Comparison of ENCODE assay signal across 1 cellular context in the genomic region with DNA sequence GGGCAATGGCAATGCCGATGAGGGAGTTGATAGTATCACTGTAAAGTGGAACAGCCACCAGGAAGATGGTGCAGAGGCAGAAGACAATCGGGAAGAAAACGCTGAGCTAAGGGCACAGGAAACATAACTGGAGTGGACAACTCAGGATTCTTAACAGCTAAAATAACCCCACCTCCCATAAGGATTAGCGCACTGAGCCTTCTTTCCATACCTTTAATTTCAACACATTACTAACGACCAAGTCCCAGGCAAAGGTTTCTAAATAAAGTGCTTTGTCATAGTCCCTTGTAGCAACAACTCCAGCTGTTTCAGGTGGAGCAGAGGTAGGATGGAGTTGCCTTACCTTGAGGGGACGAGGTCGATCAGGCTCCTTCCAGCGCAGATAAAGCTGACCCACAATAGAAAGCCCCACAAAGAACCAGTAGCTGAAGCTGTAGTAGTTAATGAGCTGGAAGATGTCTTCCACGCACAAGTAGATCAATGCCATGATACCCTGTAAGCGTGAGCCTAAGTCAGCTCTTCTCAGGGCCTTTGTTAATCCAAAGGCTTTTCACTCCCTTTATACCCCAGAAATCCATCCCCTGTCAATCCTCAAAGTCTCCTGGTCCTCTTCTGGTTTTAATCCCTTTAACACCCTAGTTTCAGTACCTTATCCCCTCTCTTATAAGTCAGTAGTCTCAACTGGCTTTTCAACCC.
A peak's percentile ranks its signal among the peaks of the same experiment; 100 is the strongest.
TF ChIP-seq lines count a peak whose summit lies in the region.

No MANE protein-coding gene starts in this region.

TF ChIP-seq in K562, 482 proteins besides CTCF, POLR2A, EP300 and RAD21 (continued from another document):
- TF ChIP-seq, protein P1, sequence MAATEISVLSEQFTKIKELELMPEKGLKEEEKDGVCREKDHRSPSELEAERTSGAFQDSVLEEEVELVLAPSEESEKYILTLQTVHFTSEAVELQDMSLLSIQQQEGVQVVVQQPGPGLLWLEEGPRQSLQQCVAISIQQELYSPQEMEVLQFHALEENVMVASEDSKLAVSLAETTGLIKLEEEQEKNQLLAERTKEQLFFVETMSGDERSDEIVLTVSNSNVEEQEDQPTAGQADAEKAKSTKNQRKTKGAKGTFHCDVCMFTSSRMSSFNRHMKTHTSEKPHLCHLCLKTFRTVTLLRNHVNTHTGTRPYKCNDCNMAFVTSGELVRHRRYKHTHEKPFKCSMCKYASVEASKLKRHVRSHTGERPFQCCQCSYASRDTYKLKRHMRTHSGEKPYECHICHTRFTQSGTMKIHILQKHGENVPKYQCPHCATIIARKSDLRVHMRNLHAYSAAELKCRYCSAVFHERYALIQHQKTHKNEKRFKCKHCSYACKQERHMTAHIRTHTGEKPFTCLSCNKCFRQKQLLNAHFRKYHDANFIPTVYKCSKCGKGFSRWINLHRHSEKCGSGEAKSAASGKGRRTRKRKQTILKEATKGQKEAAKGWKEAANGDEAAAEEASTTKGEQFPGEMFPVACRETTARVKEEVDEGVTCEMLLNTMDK (IDR thresholded peaks at IDR 0.05; ENCODE audit: borderline replicate concordance, insufficient read depth, low read depth, low read length, poor library complexity, severe bottlenecking): no peak
- no peak for TF ChIP-seq GTF2F1 (IDR thresholded peaks at IDR 0.05; ENCODE audit: low read depth, low read length)
- TF ChIP-seq LCOR (CRISPR knock-in tag; IDR thresholded peaks at IDR 0.05): no peak
- no peak for TF ChIP-seq HDGF (IDR thresholded peaks at IDR 0.05)
- no peak for TF ChIP-seq ZFP36 (IDR thresholded peaks at IDR 0.05; ENCODE audit: low read depth, low read length, partially characterized antibody)
- TF ChIP-seq ZNF316 (IDR thresholded peaks at IDR 0.05): peak; percentile 36
- TF ChIP-seq POLR2AphosphoS5 (IDR thresholded peaks at IDR 0.05; ENCODE audit: control insufficient read depth, insufficient read depth, low read depth, low read length): peak; percentile 29; the same call in 1 of the 2 replicates
- no peak for TF ChIP-seq CBX2 (IDR thresholded peaks at IDR 0.05; ENCODE audit: insufficient read depth, low read length, poor library complexity, severe bottlenecking)
- TF ChIP-seq ZNF384 (IDR thresholded peaks at IDR 0.05; ENCODE audit: low read depth, low read length): no peak
- no peak for TF ChIP-seq SRSF9 (IDR thresholded peaks at IDR 0.05; ENCODE audit: borderline replicate concordance, low read depth, low read length)
- peak; percentile 24; the same call in 1 of the 2 replicates for TF ChIP-seq SUPT5H (IDR thresholded peaks at IDR 0.05)
- TF ChIP-seq, protein P2, sequence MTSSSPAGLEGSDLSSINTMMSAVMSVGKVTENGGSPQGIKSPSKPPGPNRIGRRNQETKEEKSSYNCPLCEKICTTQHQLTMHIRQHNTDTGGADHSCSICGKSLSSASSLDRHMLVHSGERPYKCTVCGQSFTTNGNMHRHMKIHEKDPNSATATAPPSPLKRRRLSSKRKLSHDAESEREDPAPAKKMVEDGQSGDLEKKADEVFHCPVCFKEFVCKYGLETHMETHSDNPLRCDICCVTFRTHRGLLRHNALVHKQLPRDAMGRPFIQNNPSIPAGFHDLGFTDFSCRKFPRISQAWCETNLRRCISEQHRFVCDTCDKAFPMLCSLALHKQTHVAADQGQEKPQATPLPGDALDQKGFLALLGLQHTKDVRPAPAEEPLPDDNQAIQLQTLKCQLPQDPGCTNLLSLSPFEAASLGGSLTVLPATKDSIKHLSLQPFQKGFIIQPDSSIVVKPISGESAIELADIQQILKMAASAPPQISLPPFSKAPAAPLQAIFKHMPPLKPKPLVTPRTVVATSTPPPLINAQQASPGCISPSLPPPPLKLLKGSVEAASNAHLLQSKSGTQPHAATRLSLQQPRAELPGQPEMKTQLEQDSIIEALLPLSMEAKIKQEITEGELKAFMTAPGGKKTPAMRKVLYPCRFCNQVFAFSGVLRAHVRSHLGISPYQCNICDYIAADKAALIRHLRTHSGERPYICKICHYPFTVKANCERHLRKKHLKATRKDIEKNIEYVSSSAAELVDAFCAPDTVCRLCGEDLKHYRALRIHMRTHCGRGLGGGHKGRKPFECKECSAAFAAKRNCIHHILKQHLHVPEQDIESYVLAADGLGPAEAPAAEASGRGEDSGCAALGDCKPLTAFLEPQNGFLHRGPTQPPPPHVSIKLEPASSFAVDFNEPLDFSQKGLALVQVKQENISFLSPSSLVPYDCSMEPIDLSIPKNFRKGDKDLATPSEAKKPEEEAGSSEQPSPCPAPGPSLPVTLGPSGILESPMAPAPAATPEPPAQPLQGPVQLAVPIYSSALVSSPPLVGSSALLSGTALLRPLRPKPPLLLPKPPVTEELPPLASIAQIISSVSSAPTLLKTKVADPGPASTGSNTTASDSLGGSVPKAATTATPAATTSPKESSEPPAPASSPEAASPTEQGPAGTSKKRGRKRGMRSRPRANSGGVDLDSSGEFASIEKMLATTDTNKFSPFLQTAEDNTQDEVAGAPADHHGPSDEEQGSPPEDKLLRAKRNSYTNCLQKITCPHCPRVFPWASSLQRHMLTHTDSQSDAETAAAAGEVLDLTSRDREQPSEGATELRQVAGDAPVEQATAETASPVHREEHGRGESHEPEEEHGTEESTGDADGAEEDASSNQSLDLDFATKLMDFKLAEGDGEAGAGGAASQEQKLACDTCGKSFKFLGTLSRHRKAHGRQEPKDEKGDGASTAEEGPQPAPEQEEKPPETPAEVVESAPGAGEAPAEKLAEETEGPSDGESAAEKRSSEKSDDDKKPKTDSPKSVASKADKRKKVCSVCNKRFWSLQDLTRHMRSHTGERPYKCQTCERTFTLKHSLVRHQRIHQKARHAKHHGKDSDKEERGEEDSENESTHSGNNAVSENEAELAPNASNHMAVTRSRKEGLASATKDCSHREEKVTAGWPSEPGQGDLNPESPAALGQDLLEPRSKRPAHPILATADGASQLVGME (CRISPR knock-in tag; IDR thresholded peaks at IDR 0.05): no peak
- no peak for TF ChIP-seq SAP30 (IDR thresholded peaks at IDR 0.05; ENCODE audit: borderline replicate concordance, insufficient read depth, low read depth, low read length, poor library complexity, severe bottlenecking)
- no peak for TF ChIP-seq LARP7 (IDR thresholded peaks at IDR 0.05)
- no peak for TF ChIP-seq ZC3H8 (IDR thresholded peaks at IDR 0.05)
- TF ChIP-seq, protein P3, sequence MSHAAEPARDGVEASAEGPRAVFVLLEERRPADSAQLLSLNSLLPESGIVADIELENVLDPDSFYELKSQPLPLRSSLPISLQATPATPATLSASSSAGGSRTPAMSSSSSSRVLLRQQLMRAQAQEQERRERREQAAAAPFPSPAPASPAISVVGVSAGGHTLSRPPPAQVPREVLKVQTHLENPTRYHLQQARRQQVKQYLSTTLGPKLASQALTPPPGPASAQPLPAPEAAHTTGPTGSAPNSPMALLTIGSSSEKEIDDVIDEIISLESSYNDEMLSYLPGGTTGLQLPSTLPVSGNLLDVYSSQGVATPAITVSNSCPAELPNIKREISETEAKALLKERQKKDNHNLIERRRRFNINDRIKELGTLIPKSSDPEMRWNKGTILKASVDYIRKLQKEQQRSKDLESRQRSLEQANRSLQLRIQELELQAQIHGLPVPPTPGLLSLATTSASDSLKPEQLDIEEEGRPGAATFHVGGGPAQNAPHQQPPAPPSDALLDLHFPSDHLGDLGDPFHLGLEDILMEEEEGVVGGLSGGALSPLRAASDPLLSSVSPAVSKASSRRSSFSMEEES (CRISPR knock-in tag; IDR thresholded peaks at IDR 0.05): no peak
- no peak for TF ChIP-seq ELF2 (CRISPR knock-in tag; IDR thresholded peaks at IDR 0.05)
- TF ChIP-seq HLTF (IDR thresholded peaks at IDR 0.05): no peak
- TF ChIP-seq NFE2L1 (tag; IDR thresholded peaks at IDR 0.05; ENCODE audit: borderline replicate concordance, low read depth): 0 out of 2 replicates have a peak, but pooled peaks have one; percentile 43
- TF ChIP-seq POLR2G (IDR thresholded peaks at IDR 0.05; ENCODE audit: low read depth, low read length): 0 out of 2 replicates have a peak, but pooled peaks have one; percentile 28
- TF ChIP-seq, protein P4, sequence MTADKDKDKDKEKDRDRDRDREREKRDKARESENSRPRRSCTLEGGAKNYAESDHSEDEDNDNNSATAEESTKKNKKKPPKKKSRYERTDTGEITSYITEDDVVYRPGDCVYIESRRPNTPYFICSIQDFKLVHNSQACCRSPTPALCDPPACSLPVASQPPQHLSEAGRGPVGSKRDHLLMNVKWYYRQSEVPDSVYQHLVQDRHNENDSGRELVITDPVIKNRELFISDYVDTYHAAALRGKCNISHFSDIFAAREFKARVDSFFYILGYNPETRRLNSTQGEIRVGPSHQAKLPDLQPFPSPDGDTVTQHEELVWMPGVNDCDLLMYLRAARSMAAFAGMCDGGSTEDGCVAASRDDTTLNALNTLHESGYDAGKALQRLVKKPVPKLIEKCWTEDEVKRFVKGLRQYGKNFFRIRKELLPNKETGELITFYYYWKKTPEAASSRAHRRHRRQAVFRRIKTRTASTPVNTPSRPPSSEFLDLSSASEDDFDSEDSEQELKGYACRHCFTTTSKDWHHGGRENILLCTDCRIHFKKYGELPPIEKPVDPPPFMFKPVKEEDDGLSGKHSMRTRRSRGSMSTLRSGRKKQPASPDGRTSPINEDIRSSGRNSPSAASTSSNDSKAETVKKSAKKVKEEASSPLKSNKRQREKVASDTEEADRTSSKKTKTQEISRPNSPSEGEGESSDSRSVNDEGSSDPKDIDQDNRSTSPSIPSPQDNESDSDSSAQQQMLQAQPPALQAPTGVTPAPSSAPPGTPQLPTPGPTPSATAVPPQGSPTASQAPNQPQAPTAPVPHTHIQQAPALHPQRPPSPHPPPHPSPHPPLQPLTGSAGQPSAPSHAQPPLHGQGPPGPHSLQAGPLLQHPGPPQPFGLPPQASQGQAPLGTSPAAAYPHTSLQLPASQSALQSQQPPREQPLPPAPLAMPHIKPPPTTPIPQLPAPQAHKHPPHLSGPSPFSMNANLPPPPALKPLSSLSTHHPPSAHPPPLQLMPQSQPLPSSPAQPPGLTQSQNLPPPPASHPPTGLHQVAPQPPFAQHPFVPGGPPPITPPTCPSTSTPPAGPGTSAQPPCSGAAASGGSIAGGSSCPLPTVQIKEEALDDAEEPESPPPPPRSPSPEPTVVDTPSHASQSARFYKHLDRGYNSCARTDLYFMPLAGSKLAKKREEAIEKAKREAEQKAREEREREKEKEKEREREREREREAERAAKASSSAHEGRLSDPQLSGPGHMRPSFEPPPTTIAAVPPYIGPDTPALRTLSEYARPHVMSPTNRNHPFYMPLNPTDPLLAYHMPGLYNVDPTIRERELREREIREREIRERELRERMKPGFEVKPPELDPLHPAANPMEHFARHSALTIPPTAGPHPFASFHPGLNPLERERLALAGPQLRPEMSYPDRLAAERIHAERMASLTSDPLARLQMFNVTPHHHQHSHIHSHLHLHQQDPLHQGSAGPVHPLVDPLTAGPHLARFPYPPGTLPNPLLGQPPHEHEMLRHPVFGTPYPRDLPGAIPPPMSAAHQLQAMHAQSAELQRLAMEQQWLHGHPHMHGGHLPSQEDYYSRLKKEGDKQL (CRISPR knock-in tag; IDR thresholded peaks at IDR 0.05; ENCODE audit: borderline replicate concordance): no peak
- no peak for TF ChIP-seq FOXJ2 (tag; IDR thresholded peaks at IDR 0.05)
- TF ChIP-seq, protein P5, sequence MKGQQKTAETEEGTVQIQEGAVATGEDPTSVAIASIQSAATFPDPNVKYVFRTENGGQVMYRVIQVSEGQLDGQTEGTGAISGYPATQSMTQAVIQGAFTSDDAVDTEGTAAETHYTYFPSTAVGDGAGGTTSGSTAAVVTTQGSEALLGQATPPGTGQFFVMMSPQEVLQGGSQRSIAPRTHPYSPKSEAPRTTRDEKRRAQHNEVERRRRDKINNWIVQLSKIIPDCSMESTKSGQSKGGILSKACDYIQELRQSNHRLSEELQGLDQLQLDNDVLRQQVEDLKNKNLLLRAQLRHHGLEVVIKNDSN (CRISPR knock-in tag; IDR thresholded peaks at IDR 0.05): no peak
- TF ChIP-seq ZKSCAN1 (IDR thresholded peaks at IDR 0.05; ENCODE audit: low read depth, low read length): no peak
- TF ChIP-seq ZNF696 (CRISPR knock-in tag; conservative IDR thresholded peaks at IDR 0.05): no peak
- TF ChIP-seq TSC22D4 (tag; IDR thresholded peaks at IDR 0.05): no peak
- TF ChIP-seq MYC (IDR thresholded peaks at IDR 0.05; ENCODE audit: low read depth, low read length): no peak
- no peak for TF ChIP-seq MYC (CRISPR knock-in tag; IDR thresholded peaks at IDR 0.05; ENCODE audit: borderline replicate concordance, low read depth)
- no peak for TF ChIP-seq CSDE1 (IDR thresholded peaks at IDR 0.05)
